15 cellular contexts compared by ENCODE assay signal in genomic region chr22:31241936-31242335, GRCh38. TPM values are rescaled to one million over a fixed set of nuclear protein-coding genes. Genes with fewer than 3 reads are reported as not detected.
A peak's percentile ranks its signal among the peaks of the same experiment; 100 is the strongest.
DNase-seq lines count a peak whose midpoint lies in the region; ATAC-seq and TF ChIP-seq lines count a peak whose summit lies in the region.
"Had no signal": no experiment of that assay in that cellular context is flagged by ENCODE, and none has a peak within 500 bp of the region (broad histone marks: within the 10 kb centered on the region; RNA-seq: fewer than 3 reads in every experiment).

No MANE protein-coding gene starts in this region.

- peaks cover 4% of the 10 kb centered on the region for H3K4me1 Mint-ChIP-seq in progenitor cell of endocrine pancreas (ENCODE audit: low read depth)

- peak overlapping the region; percentile 41 for H3K27ac Mint-ChIP-seq in progenitor cell of endocrine pancreas
- H3K27ac Mint-ChIP-seq: activated naive CD4-positive, alpha-beta T cell treated with anti-CD3 and anti-CD28 coated beads, Interleukin-2, amount 10 ng/mL, durations not matched to agents 7 days and 5 days had no signal

- peak overlapping the region; percentile 95 for H3K27ac ChIP-seq in RWPE2 (ENCODE audit: poor library complexity, severe bottlenecking)

- H3K4me1 ChIP-seq in RWPE2 (ENCODE audit: insufficient read depth, poor library complexity, severe bottlenecking) = peaks cover 28% of the 10 kb centered on the region

- in situ Hi-C loops in Caki2 (cut with HindIII; ENCODE audit: low pct_unique_long_range_greater_than_20kb, low sequenced_read_pairs) = no loop called here

- H3K4me3 Mint-ChIP-seq in progenitor cell of endocrine pancreas (ENCODE audit: low read depth) = no peak overlapping the region
- H3K4me3 Mint-ChIP-seq: activated naive CD4-positive, alpha-beta T cell treated with anti-CD3 and anti-CD28 coated beads, Interleukin-2, amount 10 ng/mL, durations not matched to agents 7 days and 5 days had no signal

- ATAC-seq in RWPE2 (ENCODE audit: low read depth) (no peak), HG02623 (IDR thresholded peaks at IDR 0.05; ENCODE audit: unreplicated experiment) (no peak)
- ATAC-seq in activated CD4-positive, CD25-positive, alpha-beta regulatory T cell treated with anti-CD3 and anti-CD28 coated beads, Interleukin-2, amount 50 U/mL, for 24 hours = no peak
- ATAC-seq: GM12878 had no signal

- no peak overlapping the region for H3K4me3 ChIP-seq in RWPE2 (ENCODE audit: severe bottlenecking)
- no peak overlapping the region for H3K4me3 ChIP-seq in epithelial cell of proximal tubule (ENCODE audit: low read depth, low read length)
- H3K4me3 ChIP-seq: GM12878 had no signal

- H3K9me3 ChIP-seq in RWPE2 (ENCODE audit: severe bottlenecking) = no peaks in the 10 kb centered on the region

- H3K36me3 Mint-ChIP-seq in progenitor cell of endocrine pancreas (ENCODE audit: insufficient read depth) = peaks cover 2% of the 10 kb centered on the region

- H3K27me3 ChIP-seq in RWPE2 (ENCODE audit: insufficient read depth, poor library complexity, severe bottlenecking) = no peaks in the 10 kb centered on the region

- H3K36me3 ChIP-seq in RWPE2 (ENCODE audit: low read depth) = peaks cover 13% of the 10 kb centered on the region

- TF ChIP-seq CTCF in RWPE2 (IDR thresholded peaks at IDR 0.05; ENCODE audit: poor library complexity, severe bottlenecking) (no peak), epithelial cell of proximal tubule (conservative IDR thresholded peaks at IDR 0.05; ENCODE audit: low read depth, low read length) (peak; percentile 26), progenitor cell of endocrine pancreas (IDR thresholded peaks at IDR 0.05; ENCODE audit: unreplicated experiment) (no peak)

- H3K27me3 Mint-ChIP-seq in progenitor cell of endocrine pancreas = no peaks in the 10 kb centered on the region
- H3K27me3 Mint-ChIP-seq: activated naive CD4-positive, alpha-beta T cell treated with anti-CD3 and anti-CD28 coated beads, Interleukin-2, amount 10 ng/mL, durations not matched to agents 7 days and 5 days had no signal

- no peaks in the 10 kb centered on the region for H3K9me3 Mint-ChIP-seq in progenitor cell of endocrine pancreas (ENCODE audit: low read depth)
- H3K9me3 Mint-ChIP-seq: activated naive CD4-positive, alpha-beta T cell treated with anti-CD3 and anti-CD28 coated beads, Interleukin-2, amount 10 ng/mL, durations not matched to agents 7 days and 5 days had no signal

- DNase-seq in Caki2 (ENCODE audit: low read depth) = peak; percentile 47
- DNase-seq in RWPE2 (ENCODE audit: low spot score) = no peak
- no peak for DNase-seq in epithelial cell of proximal tubule (ENCODE audit: low read depth)
- no peak for DNase-seq in progenitor cell of endocrine pancreas (ENCODE audit: low spot score, unreplicated experiment)
- no peak for DNase-seq in DMS53 treated with DMSO at 0.1 percent for 48 hours (lab: John Stamatoyannopoulos, UW; ENCODE audit: unreplicated experiment)
- DNase-seq in NCI-H748 (lab: John Stamatoyannopoulos, UW; ENCODE audit: unreplicated experiment) = no peak
- DNase-seq: activated CD8-positive, alpha-beta memory T cell treated with anti-CD3 and anti-CD28 coated beads for 24 hours; activated naive CD4-positive, alpha-beta T cell treated with anti-CD3 and anti-CD28 coated beads, Interleukin-2, amount 10 ng/mL, durations not matched to agents 7 days and 5 days; GOT3; hypothalamus; NCI-H446 treated with DMSO at 0.1 percent for 48 hours; retina had no signal

RNA-seq across cellular contexts. Expression of gene LIMK2, which starts 29.8 kb away (rescaled TPM):
- 9.5 and 18.1 TPM in 2 replicates for total RNA-seq in Caki2 (2014; rRNA removed; shearing (Covaris generic); ENCODE audit: low replicate concordance)
- 26.5 and 30.5 TPM in 2 replicates for total RNA-seq in epithelial cell of proximal tubule
- 41.9 and 44.7 TPM in 2 replicates for total RNA-seq in progenitor cell of endocrine pancreas

RNA-seq across cellular contexts. Expression of gene PIK3IP1, which starts 50.4 kb away (rescaled TPM):
- total RNA-seq in Caki2 (2014; rRNA removed; shearing (Covaris generic); ENCODE audit: low replicate concordance) = 2.2 and 6.5 TPM in 2 replicates
- 2.6 and 11.8 TPM in 2 replicates for total RNA-seq in epithelial cell of proximal tubule
- total RNA-seq in progenitor cell of endocrine pancreas = 6.2 and 7.6 TPM in 2 replicates
